In the genomic region with DNA sequence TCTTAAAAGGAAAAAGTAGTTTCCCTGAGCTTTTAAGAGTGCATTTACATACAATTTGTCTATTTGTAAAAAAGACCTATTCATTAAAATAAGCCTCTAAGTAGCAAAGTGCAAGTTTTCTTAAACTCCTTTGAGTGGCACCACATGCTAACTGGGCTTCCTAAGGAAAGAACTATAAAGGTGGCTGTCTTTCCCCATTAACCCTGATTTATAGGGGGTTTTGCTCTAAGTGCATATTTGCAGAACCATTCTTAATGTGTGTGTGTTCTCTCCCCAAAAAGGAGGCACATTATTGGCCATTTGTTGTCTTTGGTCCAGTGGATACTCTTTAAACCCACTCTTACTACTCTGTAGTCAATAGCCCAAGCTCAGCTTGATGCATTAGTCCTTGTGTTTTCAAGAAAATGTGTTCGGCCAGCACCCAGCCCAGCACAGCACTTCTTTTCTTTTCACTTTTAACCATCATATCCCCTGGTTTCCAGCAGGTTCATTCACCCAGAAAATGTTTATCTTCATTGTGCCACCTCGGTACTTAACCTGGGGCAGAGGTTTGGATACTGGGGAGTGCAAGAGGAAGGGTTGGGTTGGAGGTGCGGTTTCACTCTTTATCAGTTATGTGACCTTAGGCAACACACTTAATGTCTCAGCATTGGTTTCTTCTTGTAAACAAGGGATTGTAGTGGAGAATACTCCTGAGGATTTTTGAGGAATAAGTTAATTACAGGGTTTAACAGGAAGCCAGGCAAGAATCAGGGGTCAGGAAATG, we compare ENCODE assay signal across 15 cellular contexts.
DNase-seq lines count a peak whose midpoint lies in the region; ATAC-seq lines count a peak whose summit lies in the region.
"Had no signal": no experiment of that assay in that cellular context is flagged by ENCODE, and none has a peak within 500 bp of the region (broad histone marks: within the 10 kb centered on the region; RNA-seq: fewer than 3 reads in every experiment).

No MANE protein-coding gene starts in this region.

- H3K4me3 Mint-ChIP-seq in natural killer cell treated with Interleukin-12 subunit alpha and Interleukin-12 subunit beta and Interleukin-15 and Interleukin-18, amount 100 ng/mL, for 72 hours: no peak overlapping the region
- H3K4me3 Mint-ChIP-seq: memory B cell had no signal

- H3K4me3 ChIP-seq in HAP-1: no peak overlapping the region
- H3K4me3 ChIP-seq: BLaER1, ovary had no signal

- H3K27me3 Mint-ChIP-seq in natural killer cell treated with Interleukin-12 subunit alpha and Interleukin-12 subunit beta and Interleukin-15 and Interleukin-18, amount 100 ng/mL, for 72 hours: peaks cover 5 to 22% of the 10 kb centered on the region in 2 donors

- H3K36me3 ChIP-seq in HAP-1 (replicated peaks): no peaks in the 10 kb centered on the region
- H3K36me3 ChIP-seq: BLaER1, ovary had no signal

- in situ Hi-C loops in HAP-1 (cut with MboI; ENCODE audit: low sequenced_read_pairs): no loop called here

- DNase-seq in NCI-H2227 (lab: John Stamatoyannopoulos, UW; ENCODE audit: unreplicated experiment) (peak; percentile 27), left kidney (ENCODE audit: low read depth, low spot score) (peak; percentile 78), superior temporal gyrus (ENCODE audit: extremely low spot score) (peak; percentile 50), NCI-H146 treated with DMSO at 0.1 percent for 48 hours (lab: John Stamatoyannopoulos, UW; ENCODE audit: unreplicated experiment) (no peak), HAP-1 (ENCODE audit: low spot score in 2 of 2) (no peak)
- DNase-seq in natural killer cell treated with Interleukin-12 subunit alpha and Interleukin-12 subunit beta and Interleukin-15 and Interleukin-18, amount 100 ng/mL, for 72 hours (ENCODE audit: low spot score): no peak
- DNase-seq: activated CD4-positive, CD25-positive, alpha-beta regulatory T cell; MV-4-11; ovary; trophoblast cell had no signal

- H3K4me1 Mint-ChIP-seq in natural killer cell treated with Interleukin-12 subunit alpha and Interleukin-12 subunit beta and Interleukin-15 and Interleukin-18, amount 100 ng/mL, for 72 hours (ENCODE audit: low read depth in 2 of 2): no peaks in the 10 kb centered on the region
- H3K4me1 Mint-ChIP-seq: memory B cell had no signal

- H3K27ac ChIP-seq in angular gyrus (ENCODE audit: low read depth, low read length): peak overlapping the region; percentile 64
- H3K27ac ChIP-seq: BLaER1, ovary had no signal

- no peak overlapping the region for H3K27ac Mint-ChIP-seq in natural killer cell treated with Interleukin-12 subunit alpha and Interleukin-12 subunit beta and Interleukin-15 and Interleukin-18, amount 100 ng/mL, for 72 hours
- H3K27ac Mint-ChIP-seq: activated naive CD4-positive, alpha-beta T cell treated with anti-CD3 and anti-CD28 coated beads, Interleukin-2, amount 50 U/mL, for 72 hours; memory B cell had no signal

- H3K4me1 ChIP-seq in HAP-1: no peaks in the 10 kb centered on the region

- H3K9me3 ChIP-seq in HAP-1: no peaks in the 10 kb centered on the region
- H3K9me3 ChIP-seq: BLaER1, ovary had no signal

- no peaks in the 10 kb centered on the region for H3K9me3 Mint-ChIP-seq in natural killer cell treated with Interleukin-12 subunit alpha and Interleukin-12 subunit beta and Interleukin-15 and Interleukin-18, amount 100 ng/mL, for 72 hours
- H3K9me3 Mint-ChIP-seq: memory B cell had no signal

- no peaks in the 10 kb centered on the region; the same call in none of the 2 replicates for H3K27me3 ChIP-seq in HAP-1 (ENCODE audit: low read depth)
- H3K27me3 ChIP-seq: BLaER1, ovary had no signal

- ATAC-seq in HG03097 (IDR thresholded peaks at IDR 0.05; ENCODE audit: low FRiP score, unreplicated experiment): no peak
- ATAC-seq in natural killer cell treated with Interleukin-12 subunit alpha and Interleukin-12 subunit beta and Interleukin-15 and Interleukin-18, amount 100 ng/mL, for 72 hours: no peak
- ATAC-seq: activated naive CD4-positive, alpha-beta T cell treated with anti-CD3 and anti-CD28 coated beads, Interleukin-2, amount 50 U/mL, for 72 hours had no signal

- H3K36me3 Mint-ChIP-seq in natural killer cell treated with Interleukin-12 subunit alpha and Interleukin-12 subunit beta and Interleukin-15 and Interleukin-18, amount 100 ng/mL, for 72 hours: no peaks in the 10 kb centered on the region
- H3K36me3 Mint-ChIP-seq: activated naive CD4-positive, alpha-beta T cell treated with anti-CD3 and anti-CD28 coated beads, Interleukin-2, amount 50 U/mL, for 72 hours; memory B cell had no signal

Comparison
In these comparisons a context has a peak if more than half of its experiments do, and no peak if none do; other contexts are left out.
1. DNase-seq: peak in NCI-H2227 (single experiment), left kidney (single experiment) and superior temporal gyrus (single experiment); none in NCI-H146 treated with DMSO at 0.1 percent for 48 hours (single experiment), HAP-1 (0 of 2) and natural killer cell treated with Interleukin-12 subunit alpha and Interleukin-12 subunit beta and Interleukin-15 and Interleukin-18, amount 100 ng/mL, for 72 hours (single experiment).